ENCODE assay signal across 1 cellular context in the genomic region with DNA sequence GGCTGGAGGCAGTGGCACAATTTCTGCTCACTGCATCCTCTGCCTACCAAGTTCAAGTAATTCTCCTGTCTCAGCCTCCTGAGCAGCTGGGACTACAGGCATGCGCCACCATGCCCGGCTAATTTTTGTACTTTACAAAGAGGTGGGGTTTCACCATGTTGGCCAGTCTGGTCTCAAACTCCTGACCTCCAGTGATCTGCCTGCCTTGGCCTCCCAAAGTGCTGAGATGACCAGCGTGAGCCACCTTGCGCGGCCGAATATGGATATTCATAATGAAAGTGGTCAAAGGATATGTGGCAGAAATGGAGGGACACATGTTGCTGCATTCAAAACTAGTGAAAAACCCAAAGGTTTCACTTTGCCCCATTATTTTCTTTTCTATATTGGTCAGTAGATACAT.
TF ChIP-seq lines count a peak whose summit lies in the region.

No MANE protein-coding gene starts in this region.

TF ChIP-seq in GM12878, 131 proteins besides CTCF, POLR2A, EP300 and RAD21 (continued from another document):
- TF ChIP-seq ZNF217 (IDR thresholded peaks at IDR 0.05) (0 out of 2 replicates have a peak, but pooled peaks have one; percentile 58), MTA2 (IDR thresholded peaks at IDR 0.05; ENCODE audit: low read depth) (peak; percentile 61; the same call in 1 of the 2 replicates), NFIC (IDR thresholded peaks at IDR 0.05; ENCODE audit: low read depth, low read length) (peak; percentile 63; the same call in 1 of the 2 replicates), MEF2B (IDR thresholded peaks at IDR 0.05; ENCODE audit: partially characterized antibody, poor library complexity, severe bottlenecking) (peak; percentile 19), MTA3 (IDR thresholded peaks at IDR 0.05; ENCODE audit: borderline replicate concordance, low read length) (0 out of 2 replicates have a peak, but pooled peaks have one; percentile 30), YY1 (IDR thresholded peaks at IDR 0.05; ENCODE audit: low read depth, low read length) (peak; percentile 41; the same call in 1 of the 2 replicates), JUNB (IDR thresholded peaks at IDR 0.05) (peak; percentile 92), EED (IDR thresholded peaks at IDR 0.05; ENCODE audit: low read depth) (peak; percentile 60; the same call in 1 of the 2 replicates), SMC3 (IDR thresholded peaks at IDR 0.05; ENCODE audit: borderline replicate concordance, low read length) (peak; percentile 22; the same call in 1 of the 2 replicates), BHLHE40 (IDR thresholded peaks at IDR 0.05; ENCODE audit: borderline replicate concordance in 1 of 2, low read depth in 2 of 2, low read length in 1 of 2) (peak; percentile 26 to 34; a peak in 2 of 4 replicates), SMARCA5 (IDR thresholded peaks at IDR 0.05) (peak; percentile 59; the same call in 1 of the 2 replicates), IRF4 (IDR thresholded peaks at IDR 0.05; ENCODE audit: low read depth, low read length) (peak; percentile 86), NR2F1 (conservative IDR thresholded peaks at IDR 0.05) (peak; percentile 69), MAX (IDR thresholded peaks at IDR 0.05; ENCODE audit: low read depth, low read length) (peak; percentile 21; the same call in 1 of the 2 replicates), SKIL (IDR thresholded peaks at IDR 0.05; ENCODE audit: low read depth, poor library complexity, severe bottlenecking) (peak; percentile 24), CUX1 (IDR thresholded peaks at IDR 0.05; ENCODE audit: insufficient replicate concordance, low read depth, low read length) (peak; percentile 23), MXI1 (IDR thresholded peaks at IDR 0.05; ENCODE audit: low read depth, low read length) (peak; percentile 77; the same call in 1 of the 2 replicates), RUNX3 (IDR thresholded peaks at IDR 0.05; ENCODE audit: low read length) (peak; percentile 85), CREM (IDR thresholded peaks at IDR 0.05; ENCODE audit: low read depth) (peak; percentile 43; the same call in 1 of the 2 replicates), ASH2L (IDR thresholded peaks at IDR 0.05; ENCODE audit: borderline replicate concordance, low read depth) (0 out of 2 replicates have a peak, but pooled peaks have one; percentile 69), IKZF2 (IDR thresholded peaks at IDR 0.05) (peak; percentile 44 to 66; a peak in 2 of 4 replicates), FOXM1 (IDR thresholded peaks at IDR 0.05; ENCODE audit: low read depth, low read length) (0 out of 2 replicates have a peak, but pooled peaks have one; percentile 25), NBN (IDR thresholded peaks at IDR 0.05) (0 out of 2 replicates have a peak, but pooled peaks have one; percentile 57), GATAD2B (conservative IDR thresholded peaks at IDR 0.05; ENCODE audit: low read depth) (0 out of 2 replicates have a peak, but pooled peaks have one; percentile 28)
- TF ChIP-seq, protein P1, sequence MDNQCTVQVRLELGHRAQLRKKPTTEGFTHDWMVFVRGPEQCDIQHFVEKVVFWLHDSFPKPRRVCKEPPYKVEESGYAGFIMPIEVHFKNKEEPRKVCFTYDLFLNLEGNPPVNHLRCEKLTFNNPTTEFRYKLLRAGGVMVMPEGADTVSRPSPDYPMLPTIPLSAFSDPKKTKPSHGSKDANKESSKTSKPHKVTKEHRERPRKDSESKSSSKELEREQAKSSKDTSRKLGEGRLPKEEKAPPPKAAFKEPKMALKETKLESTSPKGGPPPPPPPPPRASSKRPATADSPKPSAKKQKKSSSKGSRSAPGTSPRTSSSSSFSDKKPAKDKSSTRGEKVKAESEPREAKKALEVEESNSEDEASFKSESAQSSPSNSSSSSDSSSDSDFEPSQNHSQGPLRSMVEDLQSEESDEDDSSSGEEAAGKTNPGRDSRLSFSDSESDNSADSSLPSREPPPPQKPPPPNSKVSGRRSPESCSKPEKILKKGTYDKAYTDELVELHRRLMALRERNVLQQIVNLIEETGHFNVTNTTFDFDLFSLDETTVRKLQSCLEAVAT (IDR thresholded peaks at IDR 0.05): 0 out of 2 replicates have a peak, but pooled peaks have one; percentile 31
